Comparison of ENCODE assay signal across 8 cellular contexts in genomic region chr1:85707990-85708825, GRCh38. TPM values are rescaled to one million over a fixed set of nuclear protein-coding genes. Genes with fewer than 3 reads are reported as not detected.
DNase-seq lines count a peak whose midpoint lies in the region; ATAC-seq and TF ChIP-seq lines count a peak whose summit lies in the region.

Gene ZNHIT6 (minus strand): TSS chr1:85708433. CDS start chr1:85708284, 149 bp downstream.

- peak in 3 of 4 experiments; percentile 13 to 43 (median 34) for TF ChIP-seq CTCF in prostate gland (IDR thresholded peaks at IDR 0.05)

- 1% methylated on average over 35 of the region's 35 CpGs for WGBS in prostate gland
- WGBS in urinary bladder = under 1% methylated on average over 35 of the region's 35 CpGs

- TF ChIP-seq POLR2A in GM15510 (IDR thresholded peaks at IDR 0.05; ENCODE audit: borderline replicate concordance, extremely low read depth, insufficient read length) = peak; percentile 80
- no peak for TF ChIP-seq POLR2A in prostate gland (IDR thresholded peaks at IDR 0.05)

- H3K36me3 ChIP-seq in prostate gland = no peaks in the 10 kb centered on the region
- H3K36me3 ChIP-seq in urinary bladder (ENCODE audit: insufficient read depth) = peaks cover 3% of the 10 kb centered on the region

- no peaks in the 10 kb centered on the region for H3K9me3 ChIP-seq in prostate gland

- H3K4me3 ChIP-seq in prostate gland = peak within 1 kb of the TSS; percentile 64 to 68
- peak within 1 kb of the TSS; percentile 78 for H3K4me3 ChIP-seq in urinary bladder (ENCODE audit: low read depth, low read length)

- H3K4me1 ChIP-seq in prostate gland (replicated peaks) (no peaks in the 10 kb centered on the region), urinary bladder (ENCODE audit: insufficient read depth) (no peaks in the 10 kb centered on the region)

- H3K27ac ChIP-seq in angular gyrus (ENCODE audit: low read depth, low read length) (peak within 1 kb of the TSS; percentile 92), prostate gland (peak within 1 kb of the TSS; percentile 78 to 83), urinary bladder (ENCODE audit: low read depth) (peak within 1 kb of the TSS; percentile 89)

- ATAC-seq in HG02884 (IDR thresholded peaks at IDR 0.05; ENCODE audit: unreplicated experiment) (peak; percentile 86), left ventricle myocardium superior (peak; percentile 98)

- no peaks in the 10 kb centered on the region for H3K27me3 ChIP-seq in prostate gland (replicated peaks; ENCODE audit: insufficient read depth)

- DNase-seq in NCI-H146 treated with DMSO at 0.1 percent for 48 hours (lab: John Stamatoyannopoulos, UW; ENCODE audit: unreplicated experiment) (peak; percentile 94), T-helper 1 cell (peak; percentile 72 to 93 (median 83)), left ventricle myocardium superior (peak; percentile 89), prostate gland (ENCODE audit: low spot score) (peak; percentile 89)

- intact Hi-C loops in left ventricle myocardium superior (cut with micrococcal nuclease) (no loop called here), prostate gland (cut with DNase I) (no loop called here)

RNA-seq across cellular contexts. Expression of gene ZNHIT6, which starts in this region (rescaled TPM):
- total RNA-seq in left ventricle myocardium superior (10.5 TPM), prostate gland (10 to 100 TPM in 1 of 2 donors, 1 to 10 TPM in 1; 8.7 to 13.5 TPM), urinary bladder (30.3 TPM)
- polyA plus RNA-seq in urinary bladder = 15.1 TPM

Comparison
In these comparisons a context has a peak if more than half of its experiments do, and no peak if none do; other contexts are left out.
1. Peak in every context shown above with its lines: DNase-seq, ATAC-seq, H3K4me3 ChIP-seq and H3K27ac ChIP-seq.